Comparison of ENCODE assay signal across 13 cellular contexts in the genomic region with DNA sequence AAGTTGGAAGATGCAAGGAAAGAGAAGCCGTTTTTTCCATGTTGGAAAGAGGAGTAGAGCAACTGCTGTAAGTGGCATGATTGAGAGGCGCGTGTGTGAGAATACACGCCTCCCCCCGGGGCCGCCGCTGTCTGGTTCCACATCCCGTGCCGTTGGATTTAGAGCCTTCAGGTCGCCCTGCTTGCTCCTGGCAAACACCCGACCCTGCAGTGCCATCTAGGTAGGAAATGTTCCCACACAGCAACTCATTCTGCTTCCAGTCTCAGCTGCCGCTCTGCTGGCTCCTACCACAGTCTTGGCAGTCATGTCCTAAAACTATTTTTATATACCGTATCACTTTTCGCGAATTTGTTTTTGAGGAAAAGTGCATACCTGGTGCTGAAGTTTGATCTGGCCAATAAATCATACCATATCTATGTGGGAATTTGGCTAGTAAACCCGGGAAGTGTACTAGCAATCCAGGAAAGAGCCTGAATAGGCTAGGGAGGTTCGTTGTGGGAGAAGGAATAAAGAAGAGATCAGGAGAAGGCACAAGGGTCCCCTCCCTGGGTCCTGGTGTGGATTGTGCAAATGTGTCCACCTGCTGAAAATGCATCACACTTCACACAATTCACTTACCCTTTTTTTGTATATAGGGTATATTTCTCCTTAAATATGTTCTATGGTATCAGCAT.
DNase-seq lines count a peak whose midpoint lies in the region; ATAC-seq and TF ChIP-seq lines count a peak whose summit lies in the region.
"Had no signal": no experiment of that assay in that cellular context is flagged by ENCODE, and none has a peak within 500 bp of the region (broad histone marks: within the 10 kb centered on the region; RNA-seq: fewer than 3 reads in every experiment).

No MANE protein-coding gene starts in this region.

- no peak overlapping the region for H3K4me3 Mint-ChIP-seq in neural progenitor cell
- H3K4me3 Mint-ChIP-seq in activated CD8-positive, alpha-beta T cell treated with anti-CD3 and anti-CD28 coated beads, Interleukin-2, amount 10 ng/mL, durations not matched to agents 7 days and 5 days = no peak overlapping the region
- H3K4me3 Mint-ChIP-seq: activated CD4-positive, alpha-beta T cell treated with anti-CD3 and anti-CD28 coated beads, Interleukin-2, amount 10 ng/mL, durations not matched to agents 7 days and 5 days; central memory CD8-positive, alpha-beta T cell had no signal

- POLR2A ChIA-PET in activated CD8-positive, alpha-beta T cell treated with anti-CD3 and anti-CD28 coated beads, Interleukin-2, amount 10 ng/mL, durations not matched to agents 7 days and 5 days (lab: Charles Lee) = no interaction called here

- no peak overlapping the region for H3K27ac Mint-ChIP-seq in neural progenitor cell
- no peak overlapping the region for H3K27ac Mint-ChIP-seq in activated CD8-positive, alpha-beta T cell treated with anti-CD3 and anti-CD28 coated beads, Interleukin-2, amount 10 ng/mL, durations not matched to agents 7 days and 5 days
- H3K27ac Mint-ChIP-seq: activated CD4-positive, alpha-beta T cell treated with anti-CD3 and anti-CD28 coated beads, Interleukin-2, amount 10 ng/mL, durations not matched to agents 7 days and 5 days had no signal

- no peaks in the 10 kb centered on the region for H3K79me2 ChIP-seq in neural progenitor cell (ENCODE audit: low read depth)

- H3K4me3 ChIP-seq in dorsolateral prefrontal cortex = peak overlapping the region in 16 of 59 donors; percentile 4 to 35 (median 21)
- no peak overlapping the region for H3K4me3 ChIP-seq in neural progenitor cell

- no peak overlapping the region for H3K9ac ChIP-seq in neural progenitor cell

- H4K20me1 ChIP-seq in neural progenitor cell (ENCODE audit: low read depth) = no peaks in the 10 kb centered on the region

- H3K36me3 Mint-ChIP-seq in neural progenitor cell = no peaks in the 10 kb centered on the region
- H3K36me3 Mint-ChIP-seq in activated CD8-positive, alpha-beta T cell treated with anti-CD3 and anti-CD28 coated beads, Interleukin-2, amount 10 ng/mL, durations not matched to agents 7 days and 5 days (ENCODE audit: low read depth) = no peaks in the 10 kb centered on the region

- H3K36me3 ChIP-seq in neural progenitor cell = no peaks in the 10 kb centered on the region

- peaks cover 12% of the 10 kb centered on the region for H3K4me1 ChIP-seq in neural progenitor cell

- no peaks in the 10 kb centered on the region for H3K27me3 ChIP-seq in dorsolateral prefrontal cortex
- H3K27me3 ChIP-seq in neural progenitor cell = no peaks in the 10 kb centered on the region

- TF ChIP-seq CTCF in dorsolateral prefrontal cortex (IDR thresholded peaks at IDR 0.05 in 54 of 56, conservative IDR thresholded peaks at IDR 0.05 in 2 of 56; ENCODE audit: low read depth in 1 of 56, partially characterized antibody in 56 of 56) (peak in 2 of 56 donors; percentile 6 to 11), neural progenitor cell (IDR thresholded peaks at IDR 0.05) (peak; percentile 19), GM10266 (IDR thresholded peaks at IDR 0.05; ENCODE audit: control insufficient read depth, insufficient read depth, low read depth, missing control alignments) (no peak)

- CTCF ChIA-PET in activated CD8-positive, alpha-beta T cell treated with anti-CD3 and anti-CD28 coated beads, Interleukin-2, amount 10 ng/mL, durations not matched to agents 7 days and 5 days (lab: Charles Lee) = no interaction called here

- H3F3A ChIP-seq in neural progenitor cell (ENCODE audit: low read depth) = no peaks in the 10 kb centered on the region

- no peak for ATAC-seq in HG02938 (IDR thresholded peaks at IDR 0.05; ENCODE audit: unreplicated experiment)
- ATAC-seq in activated CD8-positive, alpha-beta T cell treated with anti-CD3 and anti-CD28 coated beads, Interleukin-2, amount 10 ng/mL, durations not matched to agents 7 days and 5 days = no peak
- ATAC-seq: left lobe of liver had no signal

- no peak overlapping the region for H2AFZ ChIP-seq in neural progenitor cell (replicated peaks)

- DNase-seq in DMS53 treated with DMSO at 0.1 percent for 48 hours (lab: John Stamatoyannopoulos, UW; ENCODE audit: unreplicated experiment) (peak; percentile 90), NCI-H446 treated with DMSO at 0.1 percent for 48 hours (lab: John Stamatoyannopoulos, UW) (peak; percentile 48), dorsolateral prefrontal cortex (peak in 7 of 10 donors; percentile 21 to 54 (median 46)), neural progenitor cell (ENCODE audit: low spot score) (peak; percentile 45), T-helper 2 cell (no peak), GM10266 (ENCODE audit: extremely low spot score) (no peak)
- no peak for DNase-seq in activated CD8-positive, alpha-beta T cell treated with anti-CD3 and anti-CD28 coated beads, Interleukin-2, amount 10 ng/mL, durations not matched to agents 7 days and 5 days
- DNase-seq: activated CD4-positive, alpha-beta T cell treated with anti-CD3 and anti-CD28 coated beads, Interleukin-2, amount 10 ng/mL, durations not matched to agents 7 days and 5 days; Calu3; stimulated activated CD4-positive, alpha-beta T cell treated with anti-CD3 and anti-CD28 coated beads, Interleukin-4, amount 100 ng/mL, for 4 hours had no signal

- no peak overlapping the region for H3K27ac ChIP-seq in dorsolateral prefrontal cortex
- H3K27ac ChIP-seq in neural progenitor cell = no peak overlapping the region

- no peaks in the 10 kb centered on the region for H3K9me3 ChIP-seq in neural progenitor cell (ENCODE audit: low read depth)

- no peaks in the 10 kb centered on the region for H3K9me3 Mint-ChIP-seq in neural progenitor cell
- no peaks in the 10 kb centered on the region for H3K9me3 Mint-ChIP-seq in activated CD8-positive, alpha-beta T cell treated with anti-CD3 and anti-CD28 coated beads, Interleukin-2, amount 10 ng/mL, durations not matched to agents 7 days and 5 days (ENCODE audit: insufficient read depth)
- H3K9me3 Mint-ChIP-seq: activated CD4-positive, alpha-beta T cell treated with anti-CD3 and anti-CD28 coated beads, Interleukin-2, amount 10 ng/mL, durations not matched to agents 7 days and 5 days had no signal

- intact Hi-C loops in dorsolateral prefrontal cortex (cut with DNase I) = no loop called here

- no peaks in the 10 kb centered on the region for H3K4me1 Mint-ChIP-seq in neural progenitor cell
- no peaks in the 10 kb centered on the region for H3K4me1 Mint-ChIP-seq in activated CD8-positive, alpha-beta T cell treated with anti-CD3 and anti-CD28 coated beads, Interleukin-2, amount 10 ng/mL, durations not matched to agents 7 days and 5 days (ENCODE audit: low read depth)
- H3K4me1 Mint-ChIP-seq: activated CD4-positive, alpha-beta T cell treated with anti-CD3 and anti-CD28 coated beads, Interleukin-2, amount 10 ng/mL, durations not matched to agents 7 days and 5 days; central memory CD8-positive, alpha-beta T cell had no signal

- no peak overlapping the region for H3K4me2 ChIP-seq in neural progenitor cell

- peaks cover 5% of the 10 kb centered on the region for H3K27me3 Mint-ChIP-seq in neural progenitor cell (ENCODE audit: insufficient read depth, low read depth)
- H3K27me3 Mint-ChIP-seq in activated CD8-positive, alpha-beta T cell treated with anti-CD3 and anti-CD28 coated beads, Interleukin-2, amount 10 ng/mL, durations not matched to agents 7 days and 5 days (ENCODE audit: low read depth) = no peaks in the 10 kb centered on the region
- H3K27me3 Mint-ChIP-seq: activated CD4-positive, alpha-beta T cell treated with anti-CD3 and anti-CD28 coated beads, Interleukin-2, amount 10 ng/mL, durations not matched to agents 7 days and 5 days; central memory CD8-positive, alpha-beta T cell had no signal

Comparison
In these comparisons a context has a peak if more than half of its experiments do, and no peak if none do; other contexts are left out.
1. DNase-seq: peak in DMS53 treated with DMSO at 0.1 percent for 48 hours (single experiment), NCI-H446 treated with DMSO at 0.1 percent for 48 hours (single experiment), dorsolateral prefrontal cortex (7 of 10) and neural progenitor cell (single experiment); none in activated CD8-positive, alpha-beta T cell treated with anti-CD3 and anti-CD28 coated beads, Interleukin-2, amount 10 ng/mL, durations not matched to agents 7 days and 5 days (single experiment), T-helper 2 cell (0 of 5) and GM10266 (single experiment).